Comparison of ENCODE assay signal across 22 cellular contexts in the genomic region with DNA sequence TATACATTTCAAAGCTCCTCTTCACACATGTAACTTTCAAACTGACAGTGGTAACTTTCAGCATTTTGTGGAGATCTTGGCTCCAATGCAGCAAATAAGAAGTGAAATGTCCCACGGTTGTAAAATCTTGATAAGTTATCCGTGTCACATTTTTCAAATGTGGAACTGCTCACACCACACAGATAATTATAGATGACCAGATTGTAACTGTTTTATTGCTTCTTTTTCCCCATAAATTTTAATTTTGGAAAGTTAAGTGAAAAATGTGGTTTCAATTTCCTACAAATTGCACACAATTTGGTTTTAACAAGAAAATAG.
DNase-seq lines count a peak whose midpoint lies in the region; ATAC-seq and TF ChIP-seq lines count a peak whose summit lies in the region.
"Had no signal": no experiment of that assay in that cellular context is flagged by ENCODE, and none has a peak within 500 bp of the region (broad histone marks: within the 10 kb centered on the region; RNA-seq: fewer than 3 reads in every experiment).

No MANE protein-coding gene starts in this region.

- 76% methylated on average over 2 of the region's 2 CpGs for WGBS in hepatocyte (ENCODE audit: low lambda C conversion rate, missing lambda C conversion rate)
- 56 to 65% (median 58%) methylated on average over 2 of the region's 2 CpGs for WGBS in heart left ventricle, 4 donors
- 54 to 65% methylated on average over 2 of the region's 2 CpGs for WGBS in testis, 2 donors

- no peaks in the 10 kb centered on the region for H3K27me3 ChIP-seq in A673 (replicated peaks; ENCODE audit: insufficient read depth, low read depth, low read length, poor library complexity)
- H3K27me3 ChIP-seq in OCI-LY1 (ENCODE audit: insufficient read depth, low read length): no peaks in the 10 kb centered on the region
- peaks cover 4% of the 10 kb centered on the region for H3K27me3 ChIP-seq in hepatocyte
- peaks cover 0 to 4% (median 0%) of the 10 kb centered on the region in 9 donors for H3K27me3 ChIP-seq in heart left ventricle
- no peaks in the 10 kb centered on the region for H3K27me3 ChIP-seq in testis
- H3K27me3 ChIP-seq: stomach, upper lobe of left lung had no signal

- TF ChIP-seq POLR2A in heart left ventricle (IDR thresholded peaks at IDR 0.05): no peak
- no peak for TF ChIP-seq POLR2A in testis (IDR thresholded peaks at IDR 0.05)

- peak; percentile 2 for DNase-seq in A673 (ENCODE audit: low spot score)
- no peak for DNase-seq in hepatocyte (ENCODE audit: low spot score)
- DNase-seq in middle frontal gyrus (ENCODE audit: extremely low spot score, low spot score): no peak
- no peak for DNase-seq in heart left ventricle
- no peak for DNase-seq in testis
- DNase-seq: activated effector memory CD4-positive, alpha-beta T cell treated with anti-CD3 and anti-CD28 coated beads, Interleukin-2, amount 50 U/mL, for 16 hours; amygdala; C1 segment of cervical spinal cord; dermis blood vessel endothelial cell; hippocampal formation; NCI-H1436 treated with DMSO at 0.1 percent for 48 hours; NCI-H524 treated with DMSO at 0.1 percent for 48 hours; stimulated activated CD4-positive, alpha-beta T cell treated with anti-CD3 and anti-CD28 coated beads, Interleukin-2, amount 100 ng/mL, for 48 hours; stomach; upper lobe of left lung had no signal

- H2AFZ ChIP-seq in OCI-LY1 (ENCODE audit: low read length) (no peak overlapping the region), hepatocyte (no peak overlapping the region)

- no peak overlapping the region for H3K27ac ChIP-seq in A673 (ENCODE audit: low read depth, low read length, poor library complexity, severe bottlenecking)
- H3K27ac ChIP-seq in OCI-LY1 (ENCODE audit: low read depth, low read length, poor library complexity, severe bottlenecking): peak overlapping the region; percentile 99
- peak overlapping the region; percentile 40 for H3K27ac ChIP-seq in hepatocyte
- no peak overlapping the region for H3K27ac ChIP-seq in heart left ventricle
- no peak overlapping the region for H3K27ac ChIP-seq in testis
- H3K27ac ChIP-seq: stomach, upper lobe of left lung had no signal

- BruUV-seq in A673 (replicated peaks; lab: Mats Ljungman, UMichigan): no TSS peak

- intact Hi-C loops in A673 (cut with micrococcal nuclease; ENCODE audit: unreplicated experiment): no loop called here
- intact Hi-C loops in heart left ventricle (cut with DNase I): no loop called here
- intact Hi-C loops in testis (cut with DNase I; ENCODE audit: low total_unique reads): no loop called here

- 0 out of 2 replicates have a peak, but pooled peaks cover 7% of the 10 kb centered on the region for H3F3A ChIP-seq in OCI-LY1 (ENCODE audit: insufficient read depth, low read length)

- ATAC-seq in GM19328 (IDR thresholded peaks at IDR 0.05; ENCODE audit: unreplicated experiment) (peak; percentile 27), heart left ventricle (no peak), HG03457 (IDR thresholded peaks at IDR 0.05; ENCODE audit: unreplicated experiment) (no peak)
- ATAC-seq: HepG2, Right ventricle myocardium inferior had no signal

- H3K4me3 ChIP-seq in A673 (ENCODE audit: low read depth, low read length, poor library complexity, severe bottlenecking) (no peak overlapping the region), OCI-LY1 (ENCODE audit: low read depth, low read length, poor library complexity, severe bottlenecking) (peak overlapping the region; percentile 46), hepatocyte (no peak overlapping the region), heart left ventricle (no peak overlapping the region), testis (no peak overlapping the region)
- H3K4me3 ChIP-seq: HAP-1, skin epidermis, stomach, upper lobe of left lung had no signal

- H3K36me3 ChIP-seq in A673 (ENCODE audit: insufficient read depth, low read length, poor library complexity, severe bottlenecking) (no peaks in the 10 kb centered on the region), OCI-LY1 (ENCODE audit: insufficient read depth, low read length) (no peaks in the 10 kb centered on the region; the same call in 1 of the 2 replicates), hepatocyte (replicated peaks; ENCODE audit: insufficient read depth, low read depth) (no peaks in the 10 kb centered on the region), heart left ventricle (no peaks in the 10 kb centered on the region), testis (ENCODE audit: low read depth, missing control alignments) (no peaks in the 10 kb centered on the region)
- H3K36me3 ChIP-seq: HAP-1, stomach, upper lobe of left lung had no signal

- TF ChIP-seq CTCF in A673 (conservative IDR thresholded peaks at IDR 0.05; ENCODE audit: low read depth, low read length) (no peak), OCI-LY1 (IDR thresholded peaks at IDR 0.05; ENCODE audit: low read length) (no peak), hepatocyte (IDR thresholded peaks at IDR 0.05; ENCODE audit: poor library complexity) (no peak), heart left ventricle (IDR thresholded peaks at IDR 0.05) (no peak), testis (IDR thresholded peaks at IDR 0.05) (no peak)

- peak overlapping the region; percentile 63 for H3K4me2 ChIP-seq in OCI-LY1 (ENCODE audit: low read length)
- H3K4me2 ChIP-seq in hepatocyte: no peak overlapping the region

- H3K9ac ChIP-seq in OCI-LY1 (ENCODE audit: low read length): peak overlapping the region; percentile 70

- H4K20me1 ChIP-seq in OCI-LY1 (ENCODE audit: insufficient read depth, low read length): no peaks in the 10 kb centered on the region
- no peaks in the 10 kb centered on the region for H4K20me1 ChIP-seq in hepatocyte (ENCODE audit: insufficient read depth, poor library complexity, severe bottlenecking)

- CTCF ChIA-PET in A673 (lab: Charles Lee): no interaction called here

- H3K9me3 ChIP-seq in A673 (ENCODE audit: low read depth, low read length, poor library complexity, severe bottlenecking) (no peaks in the 10 kb centered on the region), OCI-LY1 (ENCODE audit: low read length) (no peaks in the 10 kb centered on the region), hepatocyte (ENCODE audit: low read depth) (no peaks in the 10 kb centered on the region), heart left ventricle (no peaks in the 10 kb centered on the region), testis (no peaks in the 10 kb centered on the region)
- H3K9me3 ChIP-seq: HAP-1, stomach, upper lobe of left lung had no signal

- H3K79me2 ChIP-seq in OCI-LY1 (ENCODE audit: insufficient read depth, low read length) (peaks cover 4% of the 10 kb centered on the region; the same call in 1 of the 2 replicates), hepatocyte (no peaks in the 10 kb centered on the region)

- no peaks in the 10 kb centered on the region for H3K4me1 ChIP-seq in A673 (ENCODE audit: insufficient read depth, low read length, poor library complexity, severe bottlenecking)
- peaks cover 85% of the 10 kb centered on the region for H3K4me1 ChIP-seq in OCI-LY1 (ENCODE audit: insufficient read depth, low read length, severe bottlenecking)
- no peaks in the 10 kb centered on the region for H3K4me1 ChIP-seq in hepatocyte (ENCODE audit: insufficient read depth)
- H3K4me1 ChIP-seq in heart left ventricle: peaks cover 0 to 33% (median 0%) of the 10 kb centered on the region in 12 donors
- no peaks in the 10 kb centered on the region for H3K4me1 ChIP-seq in testis
- H3K4me1 ChIP-seq: HAP-1, stomach, upper lobe of left lung had no signal

- POLR2A ChIA-PET in A673 (lab: Charles Lee; ENCODE audit: low non-redundant PET): no interaction called here

- no peaks in the 10 kb centered on the region for H3K9me2 ChIP-seq in OCI-LY1 (ENCODE audit: low read depth, low read length)
- no peaks in the 10 kb centered on the region for H3K9me2 ChIP-seq in hepatocyte (replicated peaks; ENCODE audit: insufficient read depth)

Comparison
In these comparisons a context has a peak if more than half of its experiments do, and no peak if none do; other contexts are left out.
1. H3K27ac ChIP-seq: peak in OCI-LY1 (single experiment) and hepatocyte (single experiment); none in A673 (single experiment), heart left ventricle (0 of 12) and testis (0 of 2).